8 cellular contexts compared by ENCODE assay signal in genomic region chr9:62550539-62550938, GRCh38.
DNase-seq lines count a peak whose midpoint lies in the region; ATAC-seq, FAIRE-seq and TF ChIP-seq lines count a peak whose summit lies in the region.
"Not testable (repeated sequence)": the region's sequence is repeated elsewhere in the genome, so short reads cannot be mapped to it uniquely, and the experiment has no call there.

No MANE protein-coding gene starts in this region.

- intact Hi-C loops in heart right ventricle (cut with DNase I); pancreas (cut with DNase I): not testable (repeated sequence)

- not testable (repeated sequence) for H3K4me1 ChIP-seq in heart right ventricle, pancreas

- not testable (repeated sequence) for H3K27me3 Mint-ChIP-seq in T-helper 2 cell treated with Interferon-gamma antibody and Interleukin-4, amounts not matched to agents 5 μg/mL and 100 μg/mL, for 36 hours (ENCODE audit: low read depth)

- 0 to 5% methylated on average over 4 to 13 of the region's 26 CpGs for WGBS in heart right ventricle, 2 donors
- 9 to 10% methylated on average over 7 to 18 of the region's 26 CpGs for WGBS in pancreas, 2 donors

- not testable (repeated sequence) for H3K4me3 ChIP-seq in bronchial epithelial cell (ENCODE audit: low read depth, low read length); heart right ventricle; pancreas

- DNase-seq in T-helper 2 cell treated with Interferon-gamma antibody and Interleukin-4, amounts not matched to agents 5 μg/mL and 100 μg/mL, for 36 hours (ENCODE audit: low spot score): peak; percentile 3
- not testable (repeated sequence) for DNase-seq in bronchial epithelial cell (ENCODE audit: low read depth); heart right ventricle
- DNase-seq in pancreas: peak in 2 of 6 donors; percentile 1 to 2

- H3K36me3 Mint-ChIP-seq in T-helper 2 cell treated with Interferon-gamma antibody and Interleukin-4, amounts not matched to agents 5 μg/mL and 100 μg/mL, for 36 hours (ENCODE audit: low read depth): not testable (repeated sequence)

- H3K27ac ChIP-seq in heart right ventricle, pancreas: not testable (repeated sequence)

- TF ChIP-seq CTCF in bronchial epithelial cell (IDR thresholded peaks at IDR 0.05; ENCODE audit: insufficient read depth, low read length, severe bottlenecking) (peak; percentile 20), heart right ventricle (IDR thresholded peaks at IDR 0.05) (peak in 7 of 9 donors; percentile 15 to 43 (median 23))
- TF ChIP-seq CTCF in pancreas (IDR thresholded peaks at IDR 0.05): not testable (repeated sequence)

- H3K27ac Mint-ChIP-seq in T-helper 2 cell treated with Interferon-gamma antibody and Interleukin-4, amounts not matched to agents 5 μg/mL and 100 μg/mL, for 36 hours: not testable (repeated sequence)

- not testable (repeated sequence) for H3K4me3 Mint-ChIP-seq in T-helper 2 cell treated with Interferon-gamma antibody and Interleukin-4, amounts not matched to agents 5 μg/mL and 100 μg/mL, for 36 hours

- H3K36me3 ChIP-seq in bronchial epithelial cell (ENCODE audit: control insufficient read depth, insufficient read depth, low read length); heart right ventricle; pancreas: not testable (repeated sequence)

- H3K4me1 Mint-ChIP-seq in T-helper 2 cell treated with Interferon-gamma antibody and Interleukin-4, amounts not matched to agents 5 μg/mL and 100 μg/mL, for 36 hours (ENCODE audit: low read depth): not testable (repeated sequence)

- H3K9me3 Mint-ChIP-seq in T-helper 2 cell treated with Interferon-gamma antibody and Interleukin-4, amounts not matched to agents 5 μg/mL and 100 μg/mL, for 36 hours: not testable (repeated sequence)

- ATAC-seq in GM18502 (IDR thresholded peaks at IDR 0.05; ENCODE audit: poor library complexity, unreplicated experiment): peak; percentile 66
- ATAC-seq in GM19397 (IDR thresholded peaks at IDR 0.05; ENCODE audit: unreplicated experiment): peak; percentile 66
- peak; percentile 81 for ATAC-seq in HG02759 (IDR thresholded peaks at IDR 0.05; ENCODE audit: unreplicated experiment)
- ATAC-seq in HG03354 (IDR thresholded peaks at IDR 0.05; ENCODE audit: poor library complexity, severe bottlenecking, unreplicated experiment): peak; percentile 79
- peak in 1 of 8 donors; percentile 48 for ATAC-seq in heart right ventricle
- ATAC-seq in pancreas: peak in 3 of 4 donors; percentile 82 to 96 (median 95)

- not testable (repeated sequence) for H3K9me3 ChIP-seq in heart right ventricle, pancreas

- not testable (repeated sequence) for H3K27me3 ChIP-seq in bronchial epithelial cell (ENCODE audit: control insufficient read depth, insufficient read depth, low read length); heart right ventricle; pancreas

- FAIRE-seq in bronchial epithelial cell (lab: Jason Lieb, UNC); pancreas (lab: Jason Lieb, UNC): not testable (repeated sequence)
